Comparison of ENCODE assay signal across 10 cellular contexts in the genomic region with DNA sequence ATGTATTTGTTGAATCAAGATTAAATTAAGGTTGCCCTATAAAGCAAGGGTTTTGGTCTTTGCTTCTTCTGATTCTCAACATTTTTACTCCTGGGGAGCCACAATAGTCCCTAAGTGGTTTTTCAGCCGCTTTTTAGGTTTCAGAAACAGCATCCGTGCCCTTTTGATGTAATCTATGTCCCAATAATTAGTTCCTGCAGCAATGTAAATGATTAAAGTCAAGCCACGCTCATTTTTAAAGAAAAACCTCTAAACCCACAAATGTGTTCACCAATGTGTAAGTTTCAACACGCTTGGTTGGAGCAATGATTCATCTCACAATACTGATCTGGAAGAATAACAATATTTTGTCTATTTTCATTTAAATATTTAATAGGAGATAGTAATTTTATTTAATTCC. TPM values are rescaled to one million over a fixed set of nuclear protein-coding genes. Genes with fewer than 3 reads are reported as not detected.
DNase-seq lines count a peak whose midpoint lies in the region; ATAC-seq and TF ChIP-seq lines count a peak whose summit lies in the region.
"Had no signal": no experiment of that assay in that cellular context is flagged by ENCODE, and none has a peak within 500 bp of the region (broad histone marks: within the 10 kb centered on the region; RNA-seq: fewer than 3 reads in every experiment).

No MANE protein-coding gene starts in this region.

- no peak for DNase-seq in activated CD8-positive, alpha-beta memory T cell treated with anti-CD3 and anti-CD28 coated beads, Interleukin-2, amount 10 ng/mL, durations not matched to agents 7 days and 5 days
- no peak for DNase-seq in activated CD8-positive, alpha-beta memory T cell treated with anti-CD3 and anti-CD28 coated beads for 24 hours
- DNase-seq in RWPE2 (ENCODE audit: low spot score), result no peak
- DNase-seq in esophagus squamous epithelium (lab: John Stamatoyannopoulos, UW), result no peak
- DNase-seq in stimulated activated naive B cell treated with anti-CD40 and anti-IgM and Interleukin-4, amounts not matched to agents 10 μg/mL and 1 μg/mL and 100 μg/mL, for 72 hours, result no peak
- DNase-seq in NCI-H1417 (lab: John Stamatoyannopoulos, UW), result no peak
- DNase-seq: KG1, NCI-H2171 had no signal

- ATAC-seq in activated CD8-positive, alpha-beta memory T cell treated with anti-CD3 and anti-CD28 coated beads, Interleukin-2, amount 10 ng/mL, durations not matched to agents 7 days and 5 days, result no peak
- ATAC-seq in RWPE2 (ENCODE audit: low read depth) (no peak), HG02571 (IDR thresholded peaks at IDR 0.05; ENCODE audit: unreplicated experiment) (no peak), HG02623 (IDR thresholded peaks at IDR 0.05; ENCODE audit: unreplicated experiment) (no peak)
- no peak for ATAC-seq in stimulated activated naive B cell treated with anti-CD40 and anti-IgM and Interleukin-4, amounts not matched to agents 10 μg/mL and 1 μg/mL and 100 μg/mL, for 72 hours (replicated peaks)

- intact Hi-C loops in esophagus squamous epithelium (cut with DNase I), result no loop called here

- peak overlapping the region; percentile 97 for H3K27ac Mint-ChIP-seq in activated CD8-positive, alpha-beta memory T cell treated with anti-CD3 and anti-CD28 coated beads, Interleukin-2, amount 10 ng/mL, durations not matched to agents 7 days and 5 days
- H3K27ac Mint-ChIP-seq in stimulated activated naive B cell treated with anti-CD40 and anti-IgM and Interleukin-4, amounts not matched to agents 10 μg/mL and 1 μg/mL and 100 μg/mL, for 72 hours, result peak overlapping the region; percentile 51

- peak overlapping the region; percentile 98 for H3K4me3 Mint-ChIP-seq in activated CD8-positive, alpha-beta memory T cell treated with anti-CD3 and anti-CD28 coated beads, Interleukin-2, amount 10 ng/mL, durations not matched to agents 7 days and 5 days
- peak overlapping the region in 1 of 2 donors; percentile 19 for H3K4me3 Mint-ChIP-seq in stimulated activated naive B cell treated with anti-CD40 and anti-IgM and Interleukin-4, amounts not matched to agents 10 μg/mL and 1 μg/mL and 100 μg/mL, for 72 hours

- H3K9me3 Mint-ChIP-seq in activated CD8-positive, alpha-beta memory T cell treated with anti-CD3 and anti-CD28 coated beads, Interleukin-2, amount 10 ng/mL, durations not matched to agents 7 days and 5 days (ENCODE audit: low read depth), result no peaks in the 10 kb centered on the region
- no peaks in the 10 kb centered on the region for H3K9me3 Mint-ChIP-seq in stimulated activated naive B cell treated with anti-CD40 and anti-IgM and Interleukin-4, amounts not matched to agents 10 μg/mL and 1 μg/mL and 100 μg/mL, for 72 hours

- no peaks in the 10 kb centered on the region for H3K27me3 Mint-ChIP-seq in activated CD8-positive, alpha-beta memory T cell treated with anti-CD3 and anti-CD28 coated beads, Interleukin-2, amount 10 ng/mL, durations not matched to agents 7 days and 5 days
- H3K27me3 Mint-ChIP-seq in stimulated activated naive B cell treated with anti-CD40 and anti-IgM and Interleukin-4, amounts not matched to agents 10 μg/mL and 1 μg/mL and 100 μg/mL, for 72 hours, result no peaks in the 10 kb centered on the region

- H3K27me3 ChIP-seq in RWPE2 (ENCODE audit: insufficient read depth, poor library complexity, severe bottlenecking), result no peaks in the 10 kb centered on the region
- no peaks in the 10 kb centered on the region for H3K27me3 ChIP-seq in esophagus squamous epithelium

- H3K27ac ChIP-seq in RWPE2 (ENCODE audit: poor library complexity, severe bottlenecking) (peak overlapping the region; percentile 80), esophagus squamous epithelium (peak overlapping the region in 3 of 4 donors; percentile 38 to 52 (median 50))

- TF ChIP-seq POLR2A in esophagus squamous epithelium (IDR thresholded peaks at IDR 0.05), result no peak

- H3K4me1 ChIP-seq in RWPE2 (ENCODE audit: insufficient read depth, poor library complexity, severe bottlenecking), result peaks cover 8% of the 10 kb centered on the region
- H3K4me1 ChIP-seq in esophagus squamous epithelium, result peaks cover 6 to 78% (median 11%) of the 10 kb centered on the region in 3 donors

- no peak overlapping the region for H3K4me3 ChIP-seq in RWPE2 (ENCODE audit: severe bottlenecking)
- H3K4me3 ChIP-seq in esophagus squamous epithelium, result no peak overlapping the region

- WGBS in esophagus squamous epithelium, 2 donors, result 39 to 44% methylated on average over 4 of the region's 4 CpGs

- peaks cover 86% of the 10 kb centered on the region for H3K36me3 Mint-ChIP-seq in activated CD8-positive, alpha-beta memory T cell treated with anti-CD3 and anti-CD28 coated beads, Interleukin-2, amount 10 ng/mL, durations not matched to agents 7 days and 5 days
- peaks cover 5 to 18% of the 10 kb centered on the region in 2 donors for H3K36me3 Mint-ChIP-seq in stimulated activated naive B cell treated with anti-CD40 and anti-IgM and Interleukin-4, amounts not matched to agents 10 μg/mL and 1 μg/mL and 100 μg/mL, for 72 hours

- CTCF ChIA-PET in activated CD8-positive, alpha-beta memory T cell treated with anti-CD3 and anti-CD28 coated beads, Interleukin-2, amount 10 ng/mL, durations not matched to agents 7 days and 5 days (lab: Charles Lee), result interaction anchor here (1.1 kb wide), 1 partner anchor 199 kb away, joined by 4 read pairs; no protein-coding TSS in a partner anchor

- H3K36me3 ChIP-seq in RWPE2 (ENCODE audit: low read depth) (peaks cover 41% of the 10 kb centered on the region), esophagus squamous epithelium (peaks cover 0 to 33% (median 0%) of the 10 kb centered on the region in 3 donors)

- no peak for TF ChIP-seq CTCF in RWPE2 (IDR thresholded peaks at IDR 0.05; ENCODE audit: poor library complexity, severe bottlenecking)
- TF ChIP-seq CTCF in esophagus squamous epithelium (IDR thresholded peaks at IDR 0.05), result no peak

- H3K4me1 Mint-ChIP-seq in activated CD8-positive, alpha-beta memory T cell treated with anti-CD3 and anti-CD28 coated beads, Interleukin-2, amount 10 ng/mL, durations not matched to agents 7 days and 5 days, result peaks cover 57% of the 10 kb centered on the region
- H3K4me1 Mint-ChIP-seq in stimulated activated naive B cell treated with anti-CD40 and anti-IgM and Interleukin-4, amounts not matched to agents 10 μg/mL and 1 μg/mL and 100 μg/mL, for 72 hours, result peaks cover 53 to 80% of the 10 kb centered on the region in 2 donors

- no peaks in the 10 kb centered on the region for H3K9me3 ChIP-seq in RWPE2 (ENCODE audit: severe bottlenecking)
- H3K9me3 ChIP-seq in esophagus squamous epithelium, result no peaks in the 10 kb centered on the region

RNA-seq across cellular contexts. Expression of a gene that starts 5.6 kb away (rescaled TPM):
- 100 to 1,000 TPM; 252 to 306 TPM for total RNA-seq in activated CD8-positive, alpha-beta memory T cell treated with anti-CD3 and anti-CD28 coated beads, Interleukin-2, amount 10 ng/mL, durations not matched to agents 7 days and 5 days
- 10 to 100 TPM; 11.2 to 27.1 (median 20.0) TPM for total RNA-seq in esophagus squamous epithelium

Comparison
In these comparisons a context has a peak if more than half of its experiments do, and no peak if none do; other contexts are left out.
1. RNA of a gene that starts 5.6 kb away (total RNA-seq): 252 to 306 TPM in activated CD8-positive, alpha-beta memory T cell treated with anti-CD3 and anti-CD28 coated beads, Interleukin-2, amount 10 ng/mL, durations not matched to agents 7 days and 5 days; 11.2 to 27.1 TPM in esophagus squamous epithelium; every median in the first group is over 4 times any median in the second.